ENCODE assay signal across 3 cellular contexts in the genomic region with DNA sequence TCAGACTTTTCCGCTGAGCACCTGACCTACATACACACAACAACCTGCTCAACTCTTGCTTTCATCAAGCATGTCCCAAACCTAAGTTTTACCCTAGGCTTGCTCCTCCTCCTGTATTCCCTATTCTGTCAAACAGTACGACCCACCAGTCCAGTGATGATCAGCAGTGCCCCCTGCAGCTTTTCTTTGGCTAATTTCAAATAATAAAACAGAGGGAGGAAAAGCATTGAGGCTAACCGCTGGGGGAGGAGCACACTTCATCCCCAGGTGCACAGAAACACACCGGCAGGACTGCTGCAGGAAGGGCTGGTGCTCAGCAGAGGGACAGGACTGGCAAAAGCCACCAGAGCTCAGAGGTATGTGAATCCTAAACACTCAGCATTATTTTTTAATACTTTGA.
TF ChIP-seq lines count a peak whose summit lies in the region.

No MANE protein-coding gene starts in this region.

TF ChIP-seq in IMR-90, 13 proteins besides CTCF, POLR2A, EP300 and RAD21:
- TF ChIP-seq ELK1 (IDR thresholded peaks at IDR 0.05; ENCODE audit: borderline replicate concordance, low read depth, low read length) (no peak), CEBPB (IDR thresholded peaks at IDR 0.05; ENCODE audit: low read depth, low read length) (no peak), RFX5 (IDR thresholded peaks at IDR 0.05; ENCODE audit: low read depth, low read length) (no peak), BHLHE40 (IDR thresholded peaks at IDR 0.05; ENCODE audit: low read depth, low read length) (no peak), RCOR1 (IDR thresholded peaks at IDR 0.05; ENCODE audit: insufficient replicate concordance, low read length) (no peak), USF2 (IDR thresholded peaks at IDR 0.05; ENCODE audit: low read depth, low read length) (no peak), NFE2L2 (IDR thresholded peaks at IDR 0.05; ENCODE audit: low read depth, low read length) (no peak)

TF ChIP-seq in K562, 482 proteins besides CTCF, POLR2A, EP300 and RAD21:
- TF ChIP-seq ZNF316 (IDR thresholded peaks at IDR 0.05): 0 out of 2 replicates have a peak, but pooled peaks have one; percentile 9
- TF ChIP-seq, protein P1, sequence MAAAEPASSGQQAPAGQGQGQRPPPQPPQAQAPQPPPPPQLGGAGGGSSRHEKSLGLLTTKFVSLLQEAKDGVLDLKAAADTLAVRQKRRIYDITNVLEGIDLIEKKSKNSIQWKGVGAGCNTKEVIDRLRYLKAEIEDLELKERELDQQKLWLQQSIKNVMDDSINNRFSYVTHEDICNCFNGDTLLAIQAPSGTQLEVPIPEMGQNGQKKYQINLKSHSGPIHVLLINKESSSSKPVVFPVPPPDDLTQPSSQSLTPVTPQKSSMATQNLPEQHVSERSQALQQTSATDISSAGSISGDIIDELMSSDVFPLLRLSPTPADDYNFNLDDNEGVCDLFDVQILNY (CRISPR knock-in tag; IDR thresholded peaks at IDR 0.05): no peak
- TF ChIP-seq, protein P2, sequence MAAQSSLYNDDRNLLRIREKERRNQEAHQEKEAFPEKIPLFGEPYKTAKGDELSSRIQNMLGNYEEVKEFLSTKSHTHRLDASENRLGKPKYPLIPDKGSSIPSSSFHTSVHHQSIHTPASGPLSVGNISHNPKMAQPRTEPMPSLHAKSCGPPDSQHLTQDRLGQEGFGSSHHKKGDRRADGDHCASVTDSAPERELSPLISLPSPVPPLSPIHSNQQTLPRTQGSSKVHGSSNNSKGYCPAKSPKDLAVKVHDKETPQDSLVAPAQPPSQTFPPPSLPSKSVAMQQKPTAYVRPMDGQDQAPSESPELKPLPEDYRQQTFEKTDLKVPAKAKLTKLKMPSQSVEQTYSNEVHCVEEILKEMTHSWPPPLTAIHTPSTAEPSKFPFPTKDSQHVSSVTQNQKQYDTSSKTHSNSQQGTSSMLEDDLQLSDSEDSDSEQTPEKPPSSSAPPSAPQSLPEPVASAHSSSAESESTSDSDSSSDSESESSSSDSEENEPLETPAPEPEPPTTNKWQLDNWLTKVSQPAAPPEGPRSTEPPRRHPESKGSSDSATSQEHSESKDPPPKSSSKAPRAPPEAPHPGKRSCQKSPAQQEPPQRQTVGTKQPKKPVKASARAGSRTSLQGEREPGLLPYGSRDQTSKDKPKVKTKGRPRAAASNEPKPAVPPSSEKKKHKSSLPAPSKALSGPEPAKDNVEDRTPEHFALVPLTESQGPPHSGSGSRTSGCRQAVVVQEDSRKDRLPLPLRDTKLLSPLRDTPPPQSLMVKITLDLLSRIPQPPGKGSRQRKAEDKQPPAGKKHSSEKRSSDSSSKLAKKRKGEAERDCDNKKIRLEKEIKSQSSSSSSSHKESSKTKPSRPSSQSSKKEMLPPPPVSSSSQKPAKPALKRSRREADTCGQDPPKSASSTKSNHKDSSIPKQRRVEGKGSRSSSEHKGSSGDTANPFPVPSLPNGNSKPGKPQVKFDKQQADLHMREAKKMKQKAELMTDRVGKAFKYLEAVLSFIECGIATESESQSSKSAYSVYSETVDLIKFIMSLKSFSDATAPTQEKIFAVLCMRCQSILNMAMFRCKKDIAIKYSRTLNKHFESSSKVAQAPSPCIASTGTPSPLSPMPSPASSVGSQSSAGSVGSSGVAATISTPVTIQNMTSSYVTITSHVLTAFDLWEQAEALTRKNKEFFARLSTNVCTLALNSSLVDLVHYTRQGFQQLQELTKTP (IDR thresholded peaks at IDR 0.05; ENCODE audit: low read depth in 1 of 2, partially characterized antibody in 2 of 2): no peak
- no peak for TF ChIP-seq ASH1L (IDR thresholded peaks at IDR 0.05; ENCODE audit: borderline replicate concordance, low read depth, partially characterized antibody)
- no peak for TF ChIP-seq GATA2 (CRISPR knock-in tag; IDR thresholded peaks at IDR 0.05)
- TF ChIP-seq PTBP1 (IDR thresholded peaks at IDR 0.05; ENCODE audit: low read depth, low read length): no peak

TF ChIP-seq in neural cell, 6 proteins besides CTCF, POLR2A, EP300 and RAD21:
- TF ChIP-seq TAF1 (IDR thresholded peaks at IDR 0.05; ENCODE audit: low read depth): no peak
- TF ChIP-seq SMC3 (conservative IDR thresholded peaks at IDR 0.05; ENCODE audit: poor library complexity): peak; percentile 64
